8 cellular contexts compared by ENCODE assay signal in the genomic region with DNA sequence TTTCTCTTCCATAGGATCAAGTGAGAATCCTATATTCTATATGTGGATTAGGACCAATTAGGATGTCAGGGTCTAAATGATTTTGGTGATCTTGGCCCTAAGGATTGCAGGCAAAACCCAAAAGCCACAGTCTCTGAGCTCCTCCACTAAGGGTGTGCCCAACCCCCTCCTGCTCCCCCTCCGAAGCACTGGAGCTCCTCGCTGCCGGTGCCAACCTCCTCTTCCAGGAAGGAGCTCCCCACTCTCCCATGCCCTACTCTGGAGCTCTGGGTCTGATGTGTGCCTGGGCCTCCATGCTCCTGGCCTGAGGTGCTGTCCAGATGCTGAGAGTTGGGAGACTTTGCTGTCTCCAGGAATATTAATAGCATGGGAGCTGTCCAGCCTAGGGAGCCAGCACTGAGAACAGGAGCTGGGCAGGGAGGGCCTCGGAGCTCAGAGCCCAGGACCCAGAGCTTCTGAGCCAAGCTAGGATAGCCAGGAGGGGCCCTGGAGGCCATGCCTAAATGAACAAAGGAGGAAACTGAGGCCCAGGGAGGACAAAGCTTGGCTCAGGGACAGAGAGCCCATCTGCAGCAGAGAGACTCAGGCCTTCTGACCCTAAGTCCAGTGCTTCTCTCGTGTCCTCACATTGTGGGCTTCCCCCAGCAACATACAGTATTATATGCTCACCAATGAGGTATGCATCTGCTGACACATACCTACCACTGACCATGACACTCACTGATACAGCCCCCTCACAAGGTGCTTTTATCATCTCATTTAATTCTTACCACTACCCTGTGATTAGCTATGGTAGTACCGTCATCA. TPM values are rescaled to one million over a fixed set of nuclear protein-coding genes. Genes with fewer than 3 reads are reported as not detected.
A peak's percentile ranks its signal among the peaks of the same experiment; 100 is the strongest.
DNase-seq lines count a peak whose midpoint lies in the region; ATAC-seq and TF ChIP-seq lines count a peak whose summit lies in the region.

No MANE protein-coding gene starts in this region.

- no peaks in the 10 kb centered on the region for H3K4me1 ChIP-seq in hepatocyte (ENCODE audit: insufficient read depth)

- peak overlapping the region; percentile 41 for H3K27ac ChIP-seq in hepatocyte

- intact Hi-C loops in natural killer cell (cut with micrococcal nuclease) = no loop called here

- no peak overlapping the region for H3K4me2 ChIP-seq in hepatocyte

- no peaks in the 10 kb centered on the region for H4K20me1 ChIP-seq in hepatocyte (ENCODE audit: insufficient read depth, poor library complexity, severe bottlenecking)

- peak; percentile 8 for ATAC-seq in activated T-helper 17 cell treated with anti-CD3 and anti-CD28 coated beads, Interleukin-2, amount 50 U/mL, for 72 hours (replicated peaks)
- ATAC-seq in stimulated activated naive CD8-positive, alpha-beta T cell treated with anti-CD3 and anti-CD28 coated beads, Interleukin-15, amount 100 ng/mL, for 72 hours = peak; percentile 36
- ATAC-seq in natural killer cell = no peak

- peak overlapping the region; percentile 55 for H3K27ac Mint-ChIP-seq in activated T-helper 17 cell treated with anti-CD3 and anti-CD28 coated beads, Interleukin-2, amount 50 U/mL, for 72 hours
- no peak overlapping the region for H3K27ac Mint-ChIP-seq in stimulated activated naive CD8-positive, alpha-beta T cell treated with anti-CD3 and anti-CD28 coated beads, Interleukin-15, amount 100 ng/mL, for 72 hours
- no peak overlapping the region for H3K27ac Mint-ChIP-seq in natural killer cell

- peaks cover 6% of the 10 kb centered on the region for H3K4me1 Mint-ChIP-seq in activated T-helper 17 cell treated with anti-CD3 and anti-CD28 coated beads, Interleukin-2, amount 50 U/mL, for 72 hours
- peaks cover 18% of the 10 kb centered on the region for H3K4me1 Mint-ChIP-seq in stimulated activated naive CD8-positive, alpha-beta T cell treated with anti-CD3 and anti-CD28 coated beads, Interleukin-15, amount 100 ng/mL, for 72 hours
- H3K4me1 Mint-ChIP-seq in natural killer cell = peaks cover 0 to 5% of the 10 kb centered on the region in 2 donors

- no peaks in the 10 kb centered on the region for H3K27me3 ChIP-seq in hepatocyte

- no peaks in the 10 kb centered on the region for H3K27me3 Mint-ChIP-seq in activated T-helper 17 cell treated with anti-CD3 and anti-CD28 coated beads, Interleukin-2, amount 50 U/mL, for 72 hours
- no peaks in the 10 kb centered on the region for H3K27me3 Mint-ChIP-seq in stimulated activated naive CD8-positive, alpha-beta T cell treated with anti-CD3 and anti-CD28 coated beads, Interleukin-15, amount 100 ng/mL, for 72 hours
- H3K27me3 Mint-ChIP-seq in natural killer cell (ENCODE audit: low read depth in 2 of 2) = peaks cover 0 to 2% of the 10 kb centered on the region in 2 donors

- H3K4me3 Mint-ChIP-seq in activated T-helper 17 cell treated with anti-CD3 and anti-CD28 coated beads, Interleukin-2, amount 50 U/mL, for 72 hours = no peak overlapping the region
- no peak overlapping the region for H3K4me3 Mint-ChIP-seq in stimulated activated naive CD8-positive, alpha-beta T cell treated with anti-CD3 and anti-CD28 coated beads, Interleukin-15, amount 100 ng/mL, for 72 hours
- H3K4me3 Mint-ChIP-seq in natural killer cell = no peak overlapping the region

- WGBS in hepatocyte (ENCODE audit: low lambda C conversion rate, missing lambda C conversion rate) = 50% methylated on average over 6 of the region's 6 CpGs

- no peak overlapping the region for H2AFZ ChIP-seq in hepatocyte

- TF ChIP-seq CTCF in hepatocyte (IDR thresholded peaks at IDR 0.05; ENCODE audit: poor library complexity) (no peak), natural killer cell (IDR thresholded peaks at IDR 0.05) (no peak)

- no peaks in the 10 kb centered on the region for H3K9me3 ChIP-seq in hepatocyte (ENCODE audit: low read depth)

- no peaks in the 10 kb centered on the region for H3K9me3 Mint-ChIP-seq in activated T-helper 17 cell treated with anti-CD3 and anti-CD28 coated beads, Interleukin-2, amount 50 U/mL, for 72 hours
- peaks cover 0 to 7% of the 10 kb centered on the region in 2 donors for H3K9me3 Mint-ChIP-seq in stimulated activated naive CD8-positive, alpha-beta T cell treated with anti-CD3 and anti-CD28 coated beads, Interleukin-15, amount 100 ng/mL, for 72 hours
- H3K9me3 Mint-ChIP-seq in natural killer cell = no peaks in the 10 kb centered on the region

- H3K36me3 Mint-ChIP-seq in activated T-helper 17 cell treated with anti-CD3 and anti-CD28 coated beads, Interleukin-2, amount 50 U/mL, for 72 hours (ENCODE audit: low read depth) = no peaks in the 10 kb centered on the region
- H3K36me3 Mint-ChIP-seq in natural killer cell = no peaks in the 10 kb centered on the region

- DNase-seq in SIG-M5 treated with dmso at 0.1 percent for 504 hours (lab: John Stamatoyannopoulos, UW; ENCODE audit: unreplicated experiment) (peak; percentile 22), SIG-M5 (lab: John Stamatoyannopoulos, UW) (no peak), hepatocyte (ENCODE audit: low spot score) (peak; percentile 89), OCI-M2 (lab: John Stamatoyannopoulos, UW; ENCODE audit: unreplicated experiment) (no peak), CD1c-positive myeloid dendritic cell (ENCODE audit: extremely low spot score) (no peak), natural killer cell (no peak)
- DNase-seq in stimulated activated naive CD8-positive, alpha-beta T cell treated with anti-CD3 and anti-CD28 coated beads, Interleukin-15, amount 100 ng/mL, for 72 hours = no peak

- no peaks in the 10 kb centered on the region for H3K36me3 ChIP-seq in hepatocyte (replicated peaks; ENCODE audit: insufficient read depth, low read depth)

- no peaks in the 10 kb centered on the region for H3K9me2 ChIP-seq in hepatocyte (replicated peaks; ENCODE audit: insufficient read depth)

- H3K4me3 ChIP-seq in hepatocyte = no peak overlapping the region

- H3K79me2 ChIP-seq in hepatocyte = no peaks in the 10 kb centered on the region

RNA-seq across cellular contexts. Expression of gene HERC1, which starts 36.9 kb away (rescaled TPM):
- total RNA-seq in activated T-helper 17 cell treated with anti-CD3 and anti-CD28 coated beads, Interleukin-2, amount 50 U/mL, for 72 hours = 10 to 100 TPM; 55.2 to 56.7 TPM
- 70.1 and 86.1 TPM in 2 replicates for total RNA-seq in hepatocyte
- polyA plus RNA-seq in hepatocyte = 18.0 and 24.6 TPM in 2 replicates
- 100 to 1,000 TPM; 219 to 259 (median 258) TPM for total RNA-seq in natural killer cell

Comparison
In these comparisons a context has a peak if more than half of its experiments do, and no peak if none do; other contexts are left out.
1. DNase-seq: peak in SIG-M5 treated with dmso at 0.1 percent for 504 hours (single experiment) and hepatocyte (single experiment); none in SIG-M5 (single experiment), stimulated activated naive CD8-positive, alpha-beta T cell treated with anti-CD3 and anti-CD28 coated beads, Interleukin-15, amount 100 ng/mL, for 72 hours (0 of 2), OCI-M2 (single experiment), CD1c-positive myeloid dendritic cell (single experiment) and natural killer cell (single experiment).
2. ATAC-seq: peak in activated T-helper 17 cell treated with anti-CD3 and anti-CD28 coated beads, Interleukin-2, amount 50 U/mL, for 72 hours (single experiment) and stimulated activated naive CD8-positive, alpha-beta T cell treated with anti-CD3 and anti-CD28 coated beads, Interleukin-15, amount 100 ng/mL, for 72 hours (single experiment); none in natural killer cell (0 of 3).